ENCODE assay signal across 7 cellular contexts in the genomic region with DNA sequence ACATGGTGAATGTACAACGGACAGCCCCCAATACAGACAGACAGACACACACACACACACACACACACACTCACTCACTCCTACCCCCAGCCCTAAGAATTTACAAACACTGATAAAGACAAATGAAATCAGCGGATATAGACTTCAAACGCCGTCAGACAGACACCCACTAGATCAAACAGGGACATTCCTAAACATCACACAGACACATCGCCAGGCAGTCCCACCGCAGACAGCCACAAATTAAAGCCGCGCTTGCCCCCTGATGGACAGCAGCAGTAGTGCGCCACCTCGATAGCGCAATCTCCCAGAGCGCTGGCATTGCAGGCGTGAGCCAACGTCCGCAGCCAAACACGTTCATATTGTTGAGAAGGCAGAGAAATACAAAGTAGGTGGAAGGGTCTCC. TPM values are rescaled to one million over a fixed set of nuclear protein-coding genes. Genes with fewer than 3 reads are reported as not detected.
DNase-seq lines count a peak whose midpoint lies in the region; ATAC-seq, FAIRE-seq and TF ChIP-seq lines count a peak whose summit lies in the region.

No MANE protein-coding gene starts in this region.

- peak overlapping the region; percentile 56 for H3K4me3 Mint-ChIP-seq in dendritic cell treated with granulocyte-macrophage colony-stimulating factor and Interleukin-4, amounts not matched to agents 40 ng/mL and 50 ng/mL, for 4 days

- peak overlapping the region; percentile 78 for H3K27ac Mint-ChIP-seq in dendritic cell treated with granulocyte-macrophage colony-stimulating factor and Interleukin-4, amounts not matched to agents 40 ng/mL and 50 ng/mL, for 4 days

- H3K4me1 Mint-ChIP-seq in dendritic cell treated with granulocyte-macrophage colony-stimulating factor and Interleukin-4, amounts not matched to agents 40 ng/mL and 50 ng/mL, for 4 days (ENCODE audit: low read depth), result peaks cover 29% of the 10 kb centered on the region

- no peaks in the 10 kb centered on the region for H3K9me3 Mint-ChIP-seq in dendritic cell treated with granulocyte-macrophage colony-stimulating factor and Interleukin-4, amounts not matched to agents 40 ng/mL and 50 ng/mL, for 4 days

- peak; percentile 92 for FAIRE-seq in GM12892 (lab: Jason Lieb, UNC)

- TF ChIP-seq CTCF in lower lobe of right lung (IDR thresholded peaks at IDR 0.05), result peak; percentile 91

- TF ChIP-seq POLR2A in GM12892 (IDR thresholded peaks at IDR 0.05; ENCODE audit: low read depth, low read length), result no peak

- ATAC-seq in HG03060 (IDR thresholded peaks at IDR 0.05; ENCODE audit: low read depth, unreplicated experiment) (peak; percentile 68), lower lobe of right lung (peak; percentile 96)

- no peaks in the 10 kb centered on the region for H3K9me3 ChIP-seq in lower lobe of right lung

- H3K36me3 Mint-ChIP-seq in dendritic cell treated with granulocyte-macrophage colony-stimulating factor and Interleukin-4, amounts not matched to agents 40 ng/mL and 50 ng/mL, for 4 days (ENCODE audit: low read depth), result peaks cover 3% of the 10 kb centered on the region

- H3K27me3 ChIP-seq in lower lobe of right lung (ENCODE audit: low read depth), result no peaks in the 10 kb centered on the region

- peaks cover 2% of the 10 kb centered on the region for H3K27me3 Mint-ChIP-seq in dendritic cell treated with granulocyte-macrophage colony-stimulating factor and Interleukin-4, amounts not matched to agents 40 ng/mL and 50 ng/mL, for 4 days

- DNase-seq in GM12892 (ENCODE audit: insufficient read length) (peak; percentile 67), NCI-H82 (lab: John Stamatoyannopoulos, UW) (peak; percentile 76), lower lobe of right lung (peak; percentile 89)
- peak; percentile 91 for DNase-seq in activated CD4-positive, alpha-beta T cell treated with anti-CD3 and anti-CD28 coated beads, Interleukin-2, amount 50 U/mL, for 1 hour
- DNase-seq in stimulated activated CD4-positive, alpha-beta T cell treated with anti-CD3 and anti-CD28 coated beads, TNF-alpha, amount 100 ng/mL, for 48 hours (ENCODE audit: low read depth in 3 of 3), result peak; percentile 78 to 86 (median 82)

- H3K27ac ChIP-seq in lower lobe of right lung, result no peak overlapping the region

- peaks cover 8% of the 10 kb centered on the region for H3K4me1 ChIP-seq in lower lobe of right lung

- H3K36me3 ChIP-seq in lower lobe of right lung, result no peaks in the 10 kb centered on the region

- intact Hi-C loops in dendritic cell treated with granulocyte-macrophage colony-stimulating factor and Interleukin-4, amounts not matched to agents 40 ng/mL and 50 ng/mL, for 4 days (cut with micrococcal nuclease), result loop anchor here (1.0 to 10.0 kb wide), 5 partner anchors 60 to 346 kb away; a partner anchor contains a TSS
- intact Hi-C loops in lower lobe of right lung (cut with DNase I), result no loop called here

- H3K4me3 ChIP-seq in lower lobe of right lung, result peak overlapping the region; percentile 50

RNA-seq across cellular contexts. Expression of a gene that starts 24.7 kb away (rescaled TPM):
- polyA plus RNA-seq in GM12892 (2012; ENCODE audit: missing spikeins), result 3.9 TPM
- 1.8 TPM for total RNA-seq in lower lobe of right lung
